15 cellular contexts compared by ENCODE assay signal in genomic region chr12:105945935-105946334, GRCh38.
"Had no signal": no experiment of that assay in that cellular context is flagged by ENCODE, and none has a peak within 500 bp of the region (broad histone marks: within the 10 kb centered on the region; RNA-seq: fewer than 3 reads in every experiment).

No MANE protein-coding gene starts in this region.

- DNase-seq: activated CD4-positive, CD25-positive, alpha-beta regulatory T cell; activated CD8-positive, alpha-beta memory T cell treated with anti-CD3 and anti-CD28 coated beads, Interleukin-2, amount 10 ng/mL, durations not matched to agents 7 days and 5 days; activated effector memory CD4-positive, alpha-beta T cell treated with Interleukin-2 at 50 U/mL for 16 hours; activated T-cell treated with anti-CD3 and anti-CD28 coated beads, Interleukin-2, amount 50 U/mL, for 24 hours; foreskin fibroblast; head of caudate nucleus; midbrain; naive thymus-derived CD8-positive, alpha-beta T cell; sigmoid colon; stimulated activated CD4-positive, alpha-beta T cell treated with anti-CD3 and anti-CD28 coated beads, Interleukin-2, amount 100 ng/mL, for 48 hours; stimulated activated naive CD4-positive, alpha-beta T cell treated with Interleukin-2 at 50 U/mL for 16 hours; T-helper 2 cell; upper lobe of left lung had no signal

- H3K4me1 ChIP-seq: esophagus muscularis mucosa, sigmoid colon, upper lobe of left lung had no signal

- H3K36me3 ChIP-seq: esophagus muscularis mucosa, sigmoid colon, upper lobe of left lung had no signal

- H3K9me3 ChIP-seq: esophagus muscularis mucosa, sigmoid colon, upper lobe of left lung had no signal

- ATAC-seq: activated CD8-positive, alpha-beta memory T cell treated with anti-CD3 and anti-CD28 coated beads, Interleukin-2, amount 10 ng/mL, durations not matched to agents 7 days and 5 days; naive thymus-derived CD8-positive, alpha-beta T cell had no signal

- H3K27me3 ChIP-seq: dorsolateral prefrontal cortex, esophagus muscularis mucosa, sigmoid colon, upper lobe of left lung had no signal

- H3K27ac ChIP-seq: esophagus muscularis mucosa, sigmoid colon, upper lobe of left lung had no signal

- H3K4me3 ChIP-seq: dorsolateral prefrontal cortex, esophagus muscularis mucosa, sigmoid colon, upper lobe of left lung had no signal
